18 cellular contexts compared by ENCODE assay signal in the genomic region with DNA sequence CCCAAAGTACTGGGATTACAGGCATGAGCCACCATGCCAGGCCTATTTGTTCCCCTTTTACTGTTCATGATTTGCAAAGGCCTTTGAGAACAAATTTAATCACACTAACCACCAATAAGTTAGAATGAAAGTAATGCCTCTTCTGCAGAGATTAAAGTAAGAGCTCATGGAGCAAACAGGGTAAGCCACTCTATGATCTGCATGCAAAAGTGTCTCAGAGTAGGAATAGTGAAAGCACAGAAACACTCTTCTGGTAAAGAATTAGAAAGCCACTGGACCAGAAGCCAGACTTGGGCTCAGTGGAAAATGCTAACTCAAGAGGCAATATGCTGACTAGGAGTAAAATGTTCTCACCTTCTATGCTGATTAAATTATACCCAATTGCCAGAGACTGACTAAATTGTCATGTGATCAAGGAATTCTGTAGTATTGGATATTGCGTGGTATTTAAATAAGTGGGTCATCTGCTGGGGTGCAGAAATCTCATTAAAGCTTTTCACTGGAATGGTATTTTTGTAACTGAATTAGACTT.
"Had no signal": no experiment of that assay in that cellular context is flagged by ENCODE, and none has a peak within 500 bp of the region (broad histone marks: within the 10 kb centered on the region; RNA-seq: fewer than 3 reads in every experiment).

No MANE protein-coding gene starts in this region.

- H3K36me3 Mint-ChIP-seq: naive thymus-derived CD8-positive, alpha-beta T cell had no signal

- H3K27ac Mint-ChIP-seq: effector memory CD8-positive, alpha-beta T cell; naive thymus-derived CD8-positive, alpha-beta T cell; nephron progenitor cell; stimulated activated naive CD8-positive, alpha-beta T cell treated with anti-CD3 and anti-CD28 coated beads, Interleukin-15, amount 100 ng/mL, for 72 hours had no signal

- H3K9me3 Mint-ChIP-seq: effector memory CD8-positive, alpha-beta T cell; naive thymus-derived CD8-positive, alpha-beta T cell; nephron progenitor cell; stimulated activated naive CD8-positive, alpha-beta T cell treated with anti-CD3 and anti-CD28 coated beads, Interleukin-15, amount 100 ng/mL, for 72 hours had no signal

- DNase-seq: cortex of kidney; effector memory CD8-positive, alpha-beta T cell; hypothalamus; left ventricle myocardium superior; lower lobe of right lung; naive thymus-derived CD8-positive, alpha-beta T cell; nephron progenitor cell; right cardiac atrium; spleen; stimulated activated CD4-positive, alpha-beta T cell treated with anti-CD3 and anti-CD28 coated beads, Interleukin-2, amount 100 ng/mL, for 48 hours; stimulated activated naive CD4-positive, alpha-beta T cell; stimulated activated naive CD8-positive, alpha-beta T cell treated with anti-CD3 and anti-CD28 coated beads, Interleukin-15, amount 100 ng/mL, for 72 hours; transverse colon; upper lobe of right lung; uterus had no signal

- H3K4me3 ChIP-seq: lower lobe of right lung, prostate gland, skin epidermis, spleen, suprapubic skin, transverse colon, upper lobe of right lung, uterus had no signal

- H3K36me3 ChIP-seq: lower lobe of right lung, prostate gland, spleen, suprapubic skin, transverse colon, upper lobe of right lung, uterus had no signal

- H3K9me3 ChIP-seq: lower lobe of right lung, prostate gland, spleen, suprapubic skin, transverse colon, upper lobe of right lung, uterus had no signal

- H3K4me1 ChIP-seq: lower lobe of right lung, prostate gland, spleen, transverse colon, upper lobe of right lung, uterus had no signal

- H3K27ac ChIP-seq: lower lobe of right lung, prostate gland, skin epidermis, spleen, suprapubic skin, transverse colon, upper lobe of right lung, uterus had no signal

- ATAC-seq: effector memory CD8-positive, alpha-beta T cell; left ventricle myocardium superior; lower lobe of right lung; naive thymus-derived CD8-positive, alpha-beta T cell; right cardiac atrium; stimulated activated naive CD8-positive, alpha-beta T cell treated with anti-CD3 and anti-CD28 coated beads, Interleukin-15, amount 100 ng/mL, for 72 hours; upper lobe of right lung had no signal

- H3K27me3 ChIP-seq: spleen, suprapubic skin, transverse colon, upper lobe of right lung, uterus had no signal

- H3K4me3 Mint-ChIP-seq: effector memory CD8-positive, alpha-beta T cell; naive thymus-derived CD8-positive, alpha-beta T cell; nephron progenitor cell; stimulated activated naive CD8-positive, alpha-beta T cell treated with anti-CD3 and anti-CD28 coated beads, Interleukin-15, amount 100 ng/mL, for 72 hours had no signal
